In genomic region chr4:115234405-115235093, GRCh38 we compare ENCODE assay signal across 8 cellular contexts.
DNase-seq lines count a peak whose midpoint lies in the region; ATAC-seq and TF ChIP-seq lines count a peak whose summit lies in the region.

No MANE protein-coding gene starts in this region.

- no peaks in the 10 kb centered on the region for H3K9me3 Mint-ChIP-seq in nephron progenitor cell

- no peaks in the 10 kb centered on the region for H3K27me3 ChIP-seq in uterus

- peaks cover 24% of the 10 kb centered on the region for H3K4me1 Mint-ChIP-seq in nephron progenitor cell

- H3K27me3 Mint-ChIP-seq in nephron progenitor cell (ENCODE audit: low read depth, poor library complexity) = peaks cover 3% of the 10 kb centered on the region

- peak; percentile 81 for ATAC-seq in GM19035 (IDR thresholded peaks at IDR 0.05; ENCODE audit: unreplicated experiment)

- no peak for TF ChIP-seq EP300 in Ishikawa (IDR thresholded peaks at IDR 0.05; ENCODE audit: borderline replicate concordance)

- TF ChIP-seq RAD21 in Ishikawa (IDR thresholded peaks at IDR 0.05; ENCODE audit: low read depth) = peak; percentile 53

- TF ChIP-seq CTCF in nephron progenitor cell (IDR thresholded peaks at IDR 0.05) = peak; percentile 35
- TF ChIP-seq CTCF in uterus (IDR thresholded peaks at IDR 0.05) = no peak

- TF ChIP-seq POLR2A in uterus (IDR thresholded peaks at IDR 0.05) = no peak

- H3K9me3 ChIP-seq in uterus = no peaks in the 10 kb centered on the region

- DNase-seq in AML-193 (lab: John Stamatoyannopoulos, UW) (peak; percentile 66 to 71), SW480 (ENCODE audit: low spot score) (peak; percentile 16), nephron progenitor cell (no peak), HK-2 (ENCODE audit: unreplicated experiment) (no peak), uterus (no peak)
- DNase-seq in activated naive CD4-positive, alpha-beta T cell treated with Interleukin-2 at 50 U/mL for 16 hours = no peak

- intact Hi-C loops in uterus (cut with DNase I; ENCODE audit: low total_unique reads) = no loop called here

- H3K27ac Mint-ChIP-seq in nephron progenitor cell = peak overlapping the region; percentile 9

- no peaks in the 10 kb centered on the region for H3K36me3 Mint-ChIP-seq in nephron progenitor cell (ENCODE audit: low read depth)

- no peak overlapping the region for H3K4me3 Mint-ChIP-seq in nephron progenitor cell

- H3K4me1 ChIP-seq in uterus = no peaks in the 10 kb centered on the region

- H3K36me3 ChIP-seq in uterus = no peaks in the 10 kb centered on the region

- no peak overlapping the region for H3K27ac ChIP-seq in uterus

- H3K4me3 ChIP-seq in uterus = no peak overlapping the region

TF ChIP-seq in Ishikawa, 13 proteins besides CTCF, POLR2A, EP300 and RAD21:
- TF ChIP-seq USF1 (IDR thresholded peaks at IDR 0.05) = no peak
- TF ChIP-seq TCF12 (IDR thresholded peaks at IDR 0.05; ENCODE audit: low read depth) = no peak
- no peak for TF ChIP-seq REST (IDR thresholded peaks at IDR 0.05; ENCODE audit: low read depth)
- no peak for TF ChIP-seq TAF1 (IDR thresholded peaks at IDR 0.05; ENCODE audit: low read depth)
- no peak for TF ChIP-seq TEAD4 (IDR thresholded peaks at IDR 0.05)
- no peak for TF ChIP-seq YY1 (IDR thresholded peaks at IDR 0.05; ENCODE audit: low read depth)
- TF ChIP-seq EGR1 (IDR thresholded peaks at IDR 0.05) = no peak
- no peak for TF ChIP-seq CEBPB (IDR thresholded peaks at IDR 0.05)
- TF ChIP-seq MAX (IDR thresholded peaks at IDR 0.05) = no peak
- TF ChIP-seq FOXM1 (IDR thresholded peaks at IDR 0.05; ENCODE audit: borderline replicate concordance, low read depth) = no peak
- TF ChIP-seq ZBTB7A (IDR thresholded peaks at IDR 0.05; ENCODE audit: low read depth) = no peak

Comparison
In these comparisons a context has a peak if more than half of its experiments do, and no peak if none do; other contexts are left out.
1. DNase-seq: peak in AML-193 (2 of 2) and SW480 (single experiment); none in nephron progenitor cell (single experiment), activated naive CD4-positive, alpha-beta T cell treated with Interleukin-2 at 50 U/mL for 16 hours (single experiment), HK-2 (single experiment) and uterus (0 of 2).